Comparison of ENCODE assay signal across 17 cellular contexts in the genomic region with DNA sequence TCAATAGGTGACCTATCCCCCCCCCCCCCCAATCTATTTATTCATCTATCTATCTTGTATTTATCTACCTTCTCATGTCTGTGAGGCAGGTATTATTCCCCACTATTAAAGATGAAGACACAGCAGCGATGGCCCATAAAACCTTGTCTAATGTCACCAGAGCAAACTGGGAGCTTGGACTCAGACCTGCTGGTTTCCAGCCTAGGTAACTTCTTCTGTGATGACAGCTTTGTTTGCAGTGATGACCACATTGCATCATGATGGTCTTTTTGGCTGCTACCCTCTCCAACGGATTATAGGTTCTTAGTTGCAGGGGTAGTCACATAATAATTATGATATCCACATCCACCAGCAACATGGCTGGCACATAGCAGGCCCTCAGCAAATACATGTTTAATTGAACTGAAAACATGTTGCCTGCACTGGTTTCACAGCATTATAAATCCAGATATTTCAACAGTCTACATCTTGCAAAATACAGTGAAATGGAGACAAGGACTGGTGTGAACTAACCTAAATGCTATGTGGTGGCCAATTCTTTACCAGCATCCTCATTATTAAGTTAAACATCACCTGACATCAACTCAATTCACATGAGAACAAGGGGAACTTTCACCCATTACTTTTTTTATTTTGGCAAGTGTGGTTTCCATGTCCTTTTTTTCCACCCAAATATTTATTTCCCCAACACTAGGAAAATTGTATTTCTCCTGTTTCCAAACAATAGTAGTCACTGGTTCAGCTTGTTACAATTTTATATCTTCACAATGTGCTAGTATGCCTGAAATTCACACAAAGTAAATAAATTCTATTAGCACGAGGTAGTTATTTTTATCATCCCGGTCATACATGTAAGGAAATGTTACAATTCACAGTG.
DNase-seq lines count a peak whose midpoint lies in the region; ATAC-seq, FAIRE-seq and TF ChIP-seq lines count a peak whose summit lies in the region.
"Had no signal": no experiment of that assay in that cellular context is flagged by ENCODE, and none has a peak within 500 bp of the region (broad histone marks: within the 10 kb centered on the region; RNA-seq: fewer than 3 reads in every experiment).

No MANE protein-coding gene starts in this region.

- POLR2A ChIA-PET in SK-N-SH (lab: Yijun Ruan, JAX) = interaction anchor here (0.6 to 0.7 kb wide), 2 partner anchors 198 to 1820 kb away, joined by 3 read pairs; a partner anchor contains a TSS

- H3K27ac ChIP-seq in SK-N-SH (ENCODE audit: low read depth in 2 of 2, low read length in 1 of 2) (peak overlapping the region; percentile 10 to 92; a peak in 3 of 4 replicates), osteoblast (ENCODE audit: low read depth, low read length) (no peak overlapping the region), substantia nigra (ENCODE audit: low read depth, low read length, poor library complexity, severe bottlenecking) (no peak overlapping the region)
- H3K27ac ChIP-seq: left ventricle myocardium inferior, pancreas, skin epidermis, WERI-Rb-1 had no signal

- 33% methylated on average over 4 of the region's 4 CpGs for WGBS in SK-N-SH (ENCODE audit: low lambda C conversion rate)

- H3K9me3 ChIP-seq in SK-N-SH (no peaks in the 10 kb centered on the region), osteoblast (ENCODE audit: low read depth, low read length) (no peaks in the 10 kb centered on the region)
- H3K9me3 ChIP-seq: left ventricle myocardium inferior, pancreas had no signal

- H3K36me3 ChIP-seq in SK-N-SH (replicated peaks in 1 of 2; ENCODE audit: control insufficient read depth in 1 of 2, insufficient read depth in 2 of 2, low read length in 1 of 2) (no peaks in the 10 kb centered on the region), osteoblast (ENCODE audit: insufficient read depth, low read length) (no peaks in the 10 kb centered on the region)
- H3K36me3 ChIP-seq: left ventricle myocardium inferior, pancreas, WERI-Rb-1 had no signal

- CTCF ChIA-PET in SK-N-SH (lab: Yijun Ruan, JAX) = interaction anchor here (1.1 to 1.8 kb wide), 3 partner anchors 28 to 233 kb away, joined by 3 to 6 read pairs (median 4); no protein-coding TSS in a partner anchor

- H2AFZ ChIP-seq in SK-N-SH (ENCODE audit: low read depth) = no peak overlapping the region
- H2AFZ ChIP-seq in osteoblast (ENCODE audit: low read length) = no peak overlapping the region

- no peak overlapping the region for H3K4me3 ChIP-seq in SK-N-SH (ENCODE audit: low read depth in 2 of 2, low read length in 1 of 2)
- no peak overlapping the region for H3K4me3 ChIP-seq in osteoblast (ENCODE audit: insufficient read depth, low read length)
- H3K4me3 ChIP-seq: left ventricle myocardium inferior, pancreas, skin epidermis had no signal

- H4K20me1 ChIP-seq in SK-N-SH (ENCODE audit: insufficient read depth) (no peaks in the 10 kb centered on the region), osteoblast (ENCODE audit: insufficient read depth, low read length) (no peaks in the 10 kb centered on the region)

- no peaks in the 10 kb centered on the region for H3K9me2 ChIP-seq in SK-N-SH

- H3K4me1 ChIP-seq in SK-N-SH (ENCODE audit: control insufficient read depth in 1 of 2, insufficient read depth in 2 of 2, low read depth in 1 of 2, low read length in 1 of 2) (peaks cover 0 to 9% of the 10 kb centered on the region in 2 experiments; a peak in 3 of 4 replicates), osteoblast (ENCODE audit: insufficient read depth, low read length) (no peaks in the 10 kb centered on the region)
- H3K4me1 ChIP-seq: pancreas had no signal

- ATAC-seq in HG02623 (IDR thresholded peaks at IDR 0.05; ENCODE audit: unreplicated experiment) = no peak

- no peaks in the 10 kb centered on the region for H3F3A ChIP-seq in SK-N-SH (replicated peaks; ENCODE audit: insufficient read depth)

- no peaks in the 10 kb centered on the region for H3K79me2 ChIP-seq in SK-N-SH (ENCODE audit: insufficient read depth)
- no peaks in the 10 kb centered on the region for H3K79me2 ChIP-seq in osteoblast (ENCODE audit: insufficient read depth, low read length)

- TF ChIP-seq EP300 in SK-N-SH (IDR thresholded peaks at IDR 0.05; ENCODE audit: borderline replicate concordance in 1 of 2, low read depth in 1 of 2, low read length in 1 of 2) = no peak; a peak in 1 of 4 replicates

- peak; percentile 74 for FAIRE-seq in GM12892 (lab: Jason Lieb, UNC)
- FAIRE-seq: H1, pancreas had no signal

- no peak for DNase-seq in GM12892 (ENCODE audit: insufficient read length)
- no peak for DNase-seq in SK-N-SH
- peak; percentile 83 for DNase-seq in fibroblast of gingiva (ENCODE audit: low read depth)
- peak; percentile 15 for DNase-seq in osteoblast (ENCODE audit: insufficient read length, low spot score, missing footprints)
- DNase-seq in substantia nigra (lab: John Stamatoyannopoulos, UW) = no peak
- DNase-seq in NK-92 (lab: John Stamatoyannopoulos, UW; ENCODE audit: unreplicated experiment) = no peak
- DNase-seq: activated CD4-positive, alpha-beta memory T cell treated with anti-CD3 and anti-CD28 coated beads for 36 hours; activated T-cell treated with anti-CD3 and anti-CD28 coated beads, Interleukin-2, amount 50 U/mL, for 24 hours; left ventricle myocardium inferior; NCI-H2227 treated with DMSO at 0.1 percent for 48 hours; pancreas; stimulated activated CD4-positive, alpha-beta T cell treated with anti-CD3 and anti-CD28 coated beads, Interleukin-4, amount 100 ng/mL, for 4 hours; stimulated activated CD8-positive, alpha-beta memory T cell treated with anti-CD3 and anti-CD28 coated beads, Interleukin-4, amount 100 ng/mL, for 48 hours; WERI-Rb-1 had no signal

- H3K4me2 ChIP-seq in SK-N-SH (no peak overlapping the region), osteoblast (ENCODE audit: insufficient read depth, low read length) (no peak overlapping the region)

- no peak overlapping the region for H3K9ac ChIP-seq in SK-N-SH

- TF ChIP-seq POLR2A in GM12892 (IDR thresholded peaks at IDR 0.05; ENCODE audit: low read depth, low read length) = no peak

- H3K27me3 ChIP-seq in SK-N-SH (ENCODE audit: insufficient read depth) (no peaks in the 10 kb centered on the region), osteoblast (ENCODE audit: insufficient read depth, low read length) (no peaks in the 10 kb centered on the region)
- H3K27me3 ChIP-seq: pancreas had no signal

- no peak for TF ChIP-seq RAD21 in SK-N-SH (IDR thresholded peaks at IDR 0.05; ENCODE audit: low read length)

- TF ChIP-seq CTCF in SK-N-SH (IDR thresholded peaks at IDR 0.05) (no peak), osteoblast (IDR thresholded peaks at IDR 0.05; ENCODE audit: extremely low read depth, low read depth, low read length) (no peak)

TF ChIP-seq in SK-N-SH, 30 proteins besides CTCF, POLR2A, EP300 and RAD21:
- TF ChIP-seq TCF12 (IDR thresholded peaks at IDR 0.05) (peak; percentile 9; the same call in 1 of the 2 replicates), ELF1 (IDR thresholded peaks at IDR 0.05) (no peak)

Comparison
In these comparisons a context has a peak if more than half of its experiments do, and no peak if none do; other contexts are left out.
1. DNase-seq: peak in fibroblast of gingiva (single experiment) and osteoblast (single experiment); none in GM12892 (single experiment), SK-N-SH (single experiment), substantia nigra (0 of 49) and NK-92 (single experiment).
2. H3K27ac ChIP-seq: peak in SK-N-SH (2 of 2); none in osteoblast (single experiment) and substantia nigra (single experiment).